ENCODE assay signal across 25 cellular contexts in the genomic region with DNA sequence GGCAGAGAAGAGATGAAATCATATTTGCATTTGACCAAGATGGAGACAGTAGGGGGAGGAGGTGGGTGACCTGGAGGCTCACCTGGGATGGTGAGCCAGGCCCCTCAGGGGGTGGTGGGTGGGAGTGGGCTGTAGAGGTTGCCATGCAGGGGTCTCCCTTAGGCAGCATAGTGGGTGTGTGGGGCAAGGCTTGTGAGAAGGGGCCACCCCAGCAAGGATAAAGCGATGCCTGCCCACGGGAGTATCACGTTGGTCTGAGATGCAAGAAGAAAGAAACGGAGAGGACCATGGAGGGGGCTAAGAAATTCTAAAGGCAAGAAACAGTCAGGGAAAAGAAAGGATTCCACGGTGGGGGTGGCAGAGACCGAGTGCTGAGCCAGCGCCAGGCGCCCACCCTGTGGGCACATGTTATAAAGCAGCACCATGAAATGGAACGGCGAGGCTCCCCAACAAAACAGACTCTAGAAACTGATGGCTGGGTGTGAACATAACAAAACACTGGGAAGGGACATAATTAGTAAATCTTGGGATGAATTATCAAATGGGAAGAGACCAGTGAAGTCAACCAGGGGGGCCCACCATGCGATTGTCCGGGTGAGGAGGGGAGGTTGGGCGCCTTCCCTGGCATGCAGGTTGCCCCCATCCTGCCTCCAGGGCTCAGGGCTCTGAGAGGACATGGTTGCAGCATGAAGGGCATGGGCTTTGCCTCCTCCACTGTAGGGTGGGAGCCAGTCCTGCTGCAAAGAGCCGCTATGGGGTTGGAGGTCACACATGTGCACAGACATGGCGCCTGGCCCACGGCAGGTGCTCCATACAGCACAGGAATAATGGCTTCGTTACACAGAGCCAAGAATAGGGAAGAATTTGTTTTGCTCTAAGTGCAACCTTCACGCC. TPM values are rescaled to one million over a fixed set of nuclear protein-coding genes. Genes with fewer than 3 reads are reported as not detected.
DNase-seq lines count a peak whose midpoint lies in the region; ATAC-seq, FAIRE-seq and TF ChIP-seq lines count a peak whose summit lies in the region.
"Had no signal": no experiment of that assay in that cellular context is flagged by ENCODE, and none has a peak within 500 bp of the region (broad histone marks: within the 10 kb centered on the region; RNA-seq: fewer than 3 reads in every experiment).

No MANE protein-coding gene starts in this region.

- intact Hi-C loops in natural killer cell (cut with micrococcal nuclease) = no loop called here
- intact Hi-C loops in K562 (cut with micrococcal nuclease) = no loop called here

- H3K4ac ChIP-seq in neuronal stem cell (ENCODE audit: low read length) = no peak overlapping the region

- no peak for TF ChIP-seq EP300 in K562 (IDR thresholded peaks at IDR 0.05; ENCODE audit: low read length)

- TF ChIP-seq RAD21 in K562 (CRISPR knock-in tag; conservative IDR thresholded peaks at IDR 0.05 in 1 of 2, IDR thresholded peaks at IDR 0.05 in 1 of 2) = no peak

- H3K27ac Mint-ChIP-seq in natural killer cell treated with Interleukin-12 subunit alpha and Interleukin-12 subunit beta and Interleukin-15 and Interleukin-18, amount 100 ng/mL, for 72 hours = no peak overlapping the region
- H3K27ac Mint-ChIP-seq in natural killer cell = no peak overlapping the region
- H3K27ac Mint-ChIP-seq: activated CD8-positive, alpha-beta T cell treated with anti-CD3 and anti-CD28 coated beads for 36 hours; naive thymus-derived CD4-positive, alpha-beta T cell; T-helper 1 cell treated with Interleukin-12 subunit alpha and Interleukin-12 subunit beta and Interleukin-4 antibody, amounts not matched to agents 30 μg/mL and 1 μg/mL, for 36 hours had no signal

- no peak overlapping the region for H3K9ac ChIP-seq in K562 (ENCODE audit: insufficient read depth in 1 of 2, low read depth in 2 of 2, low read length in 2 of 2)
- no peak overlapping the region for H3K9ac ChIP-seq in neuronal stem cell (ENCODE audit: low read depth, low read length, poor library complexity)
- H3K9ac ChIP-seq: GM23248, SK-N-SH had no signal

- H2AK5ac ChIP-seq in neuronal stem cell (ENCODE audit: low read depth, low read length) = peak overlapping the region; percentile 73

- H2BK120ac ChIP-seq in neuronal stem cell (ENCODE audit: low read depth, low read length) = no peak overlapping the region

- no peak overlapping the region for H3K27ac ChIP-seq in K562 (ENCODE audit: extremely low read depth, low read depth, low read length)
- H3K27ac ChIP-seq in neuronal stem cell (replicated peaks; ENCODE audit: low read length) = no peak overlapping the region
- H3K27ac ChIP-seq: GM23248, ovary had no signal

- H3K36me3 ChIP-seq in K562 (ENCODE audit: control insufficient read depth, insufficient read depth, low read length) (no peaks in the 10 kb centered on the region), neuronal stem cell (replicated peaks in 1 of 2; ENCODE audit: control insufficient read depth in 2 of 2, insufficient read depth in 2 of 2, low read length in 2 of 2) (no peaks in the 10 kb centered on the region)
- H3K36me3 ChIP-seq: ovary had no signal

- H3K4me1 ChIP-seq in K562 (replicated peaks in 1 of 2; ENCODE audit: control insufficient read depth in 2 of 2, insufficient read depth in 2 of 2, low read length in 2 of 2) (peaks cover 0 to 4% of the 10 kb centered on the region in 2 experiments; a peak in 2 of 5 replicates), neuronal stem cell (ENCODE audit: control insufficient read depth in 2 of 2, insufficient read depth in 1 of 2, low read depth in 1 of 2, low read length in 2 of 2) (peaks cover 12 to 25% of the 10 kb centered on the region in 2 donors)

- peak overlapping the region; percentile 57 for H3K23ac ChIP-seq in neuronal stem cell (ENCODE audit: low read depth, low read length, poor library complexity)

- H3K27me3 ChIP-seq in K562 (ENCODE audit: control insufficient read depth in 2 of 2, insufficient read depth in 2 of 2, low read length in 2 of 2) = peaks cover 50 to 86% of the 10 kb centered on the region in 2 experiments
- no peaks in the 10 kb centered on the region for H3K27me3 ChIP-seq in neuronal stem cell (ENCODE audit: control insufficient read depth in 3 of 3, insufficient read depth in 3 of 3, low read depth in 1 of 3, low read length in 3 of 3)
- H3K27me3 ChIP-seq: ovary had no signal

- ATAC-seq in natural killer cell treated with Interleukin-12 subunit alpha and Interleukin-12 subunit beta and Interleukin-15 and Interleukin-18, amount 100 ng/mL, for 72 hours = no peak
- ATAC-seq in natural killer cell (no peak), K562 (no peak), HG02571 (IDR thresholded peaks at IDR 0.05; ENCODE audit: unreplicated experiment) (no peak), GM18867 (IDR thresholded peaks at IDR 0.05; ENCODE audit: unreplicated experiment) (no peak)
- ATAC-seq: activated CD8-positive, alpha-beta T cell treated with anti-CD3 and anti-CD28 coated beads for 36 hours; activated T-cell treated with anti-CD3 and anti-CD28 coated beads, Interleukin-2, amount 50 U/mL, for 4 hours; naive thymus-derived CD4-positive, alpha-beta T cell had no signal

- H3K36me3 Mint-ChIP-seq in natural killer cell treated with Interleukin-12 subunit alpha and Interleukin-12 subunit beta and Interleukin-15 and Interleukin-18, amount 100 ng/mL, for 72 hours = no peaks in the 10 kb centered on the region
- no peaks in the 10 kb centered on the region for H3K36me3 Mint-ChIP-seq in natural killer cell
- H3K36me3 Mint-ChIP-seq: CD4-positive, CD25-positive, alpha-beta regulatory T cell; naive thymus-derived CD4-positive, alpha-beta T cell had no signal

- peaks cover 0 to 13% of the 10 kb centered on the region in 2 donors for H3K27me3 Mint-ChIP-seq in natural killer cell treated with Interleukin-12 subunit alpha and Interleukin-12 subunit beta and Interleukin-15 and Interleukin-18, amount 100 ng/mL, for 72 hours
- H3K27me3 Mint-ChIP-seq in natural killer cell (ENCODE audit: low read depth in 2 of 2) = peaks cover 12 to 16% of the 10 kb centered on the region in 2 donors

- H3K4me1 Mint-ChIP-seq in natural killer cell treated with Interleukin-12 subunit alpha and Interleukin-12 subunit beta and Interleukin-15 and Interleukin-18, amount 100 ng/mL, for 72 hours (ENCODE audit: low read depth in 2 of 2) = no peaks in the 10 kb centered on the region
- no peaks in the 10 kb centered on the region for H3K4me1 Mint-ChIP-seq in natural killer cell

- H3K9me3 ChIP-seq in K562 (replicated peaks; ENCODE audit: control insufficient read depth, insufficient read depth, low read depth, low read length) (no peaks in the 10 kb centered on the region), neuronal stem cell (replicated peaks in 1 of 2; ENCODE audit: control insufficient read depth in 2 of 2, insufficient read depth in 1 of 2, low read depth in 1 of 2, low read length in 2 of 2) (no peaks in the 10 kb centered on the region)
- H3K9me3 ChIP-seq: ovary, SK-N-SH had no signal

- peak overlapping the region; percentile 63 for H2BK12ac ChIP-seq in neuronal stem cell (ENCODE audit: low read length)

- no peak overlapping the region for H3K4me3 Mint-ChIP-seq in natural killer cell treated with Interleukin-12 subunit alpha and Interleukin-12 subunit beta and Interleukin-15 and Interleukin-18, amount 100 ng/mL, for 72 hours
- H3K4me3 Mint-ChIP-seq in natural killer cell = no peak overlapping the region
- H3K4me3 Mint-ChIP-seq: activated CD8-positive, alpha-beta T cell treated with anti-CD3 and anti-CD28 coated beads for 36 hours; activated T-cell treated with anti-CD3 and anti-CD28 coated beads, Interleukin-2, amount 50 U/mL, for 4 hours; naive thymus-derived CD4-positive, alpha-beta T cell; T-helper 1 cell treated with Interleukin-12 subunit alpha and Interleukin-12 subunit beta and Interleukin-4 antibody, amounts not matched to agents 30 μg/mL and 1 μg/mL, for 36 hours had no signal

- H3K4me3 ChIP-seq in K562 (no peak overlapping the region), neuronal stem cell (ENCODE audit: low read length in 2 of 2) (no peak overlapping the region)
- H3K4me3 ChIP-seq: GM12878, GM23248, ovary had no signal

- H3K79me1 ChIP-seq in neuronal stem cell (ENCODE audit: low read depth, low read length) = no peaks in the 10 kb centered on the region

- CTCF ChIA-PET in K562 (lab: Yijun Ruan, JAX; ENCODE audit: low intra/inter-chr PET ratio) = no interaction called here

- H4K91ac ChIP-seq in neuronal stem cell (ENCODE audit: low read depth, low read length, poor library complexity) = no peak overlapping the region

- TF ChIP-seq CTCF in natural killer cell (IDR thresholded peaks at IDR 0.05) (no peak), K562 (IDR thresholded peaks at IDR 0.05 in 2 of 3, conservative IDR thresholded peaks at IDR 0.05 in 1 of 3; ENCODE audit: insufficient read depth in 2 of 3, low read depth in 1 of 3, low read length in 3 of 3) (no peak), GM10266 (IDR thresholded peaks at IDR 0.05; ENCODE audit: control insufficient read depth, insufficient read depth, low read depth, missing control alignments) (no peak)

- H3K9me1 ChIP-seq in K562 (ENCODE audit: control insufficient read depth, insufficient read depth, low read length) = no peaks in the 10 kb centered on the region

- POLR2A ChIA-PET in K562 (lab: Yijun Ruan, JAX) = no interaction called here

- FAIRE-seq in K562 (lab: Jason Lieb, UNC) = no peak
- FAIRE-seq: endothelial cell of umbilical vein, GM12878, TTC549 had no signal

- no peaks in the 10 kb centered on the region for H3K9me3 Mint-ChIP-seq in natural killer cell treated with Interleukin-12 subunit alpha and Interleukin-12 subunit beta and Interleukin-15 and Interleukin-18, amount 100 ng/mL, for 72 hours
- no peaks in the 10 kb centered on the region for H3K9me3 Mint-ChIP-seq in natural killer cell
- H3K9me3 Mint-ChIP-seq: activated CD8-positive, alpha-beta T cell treated with anti-CD3 and anti-CD28 coated beads for 36 hours; activated T-cell treated with anti-CD3 and anti-CD28 coated beads, Interleukin-2, amount 50 U/mL, for 4 hours; T-helper 1 cell treated with Interleukin-12 subunit alpha and Interleukin-12 subunit beta and Interleukin-4 antibody, amounts not matched to agents 30 μg/mL and 1 μg/mL, for 36 hours had no signal

- BruUV-seq in K562 (replicated peaks; lab: Mats Ljungman, UMichigan) = no TSS peak

- peak overlapping the region; percentile 77 for H3K18ac ChIP-seq in neuronal stem cell (ENCODE audit: low read length)

- H3K14ac ChIP-seq in neuronal stem cell (ENCODE audit: low read length) = no peak overlapping the region

- H3K4me2 ChIP-seq in K562 (ENCODE audit: insufficient read depth, low read length) = no peak overlapping the region
- H3K4me2 ChIP-seq in neuronal stem cell (ENCODE audit: insufficient read depth, low read length, poor library complexity, severe bottlenecking) = no peak overlapping the region
- H3K4me2 ChIP-seq: SK-N-SH had no signal

- H2AFZ ChIP-seq in K562 (ENCODE audit: low read depth, low read length) = no peak overlapping the region
- no peak overlapping the region for H2AFZ ChIP-seq in neuronal stem cell (ENCODE audit: low read length)
- H2AFZ ChIP-seq: GM23248 had no signal

- peak; percentile 45 for DNase-seq in natural killer cell treated with Interleukin-12 subunit alpha and Interleukin-12 subunit beta and Interleukin-15 and Interleukin-18, amount 100 ng/mL, for 72 hours (ENCODE audit: low spot score)
- DNase-seq in natural killer cell = no peak
- DNase-seq in K562 (ENCODE audit: extremely low read depth in 1 of 4, low spot score in 3 of 4) = no peak
- DNase-seq in neuronal stem cell (ENCODE audit: low spot score) = no peak
- DNase-seq in NCI-H524 treated with DMSO at 0.1 percent for 48 hours (lab: John Stamatoyannopoulos, UW) = no peak
- DNase-seq in GM10266 (ENCODE audit: extremely low spot score) = no peak
- DNase-seq: activated CD4-positive, CD25-positive, alpha-beta regulatory T cell treated with anti-CD3 and anti-CD28 coated beads, Interleukin-2, amount 50 U/mL, for 72 hours; activated CD8-positive, alpha-beta T cell treated with anti-CD3 and anti-CD28 coated beads for 36 hours; activated naive CD4-positive, alpha-beta T cell; activated T-cell treated with anti-CD3 and anti-CD28 coated beads, Interleukin-2, amount 50 U/mL, for 4 hours; CD4-positive, CD25-positive, alpha-beta regulatory T cell; cerebellar nuclear complex; midbrain; naive thymus-derived CD4-positive, alpha-beta T cell; NCI-H187; SK-N-SH; stimulated activated CD4-positive, alpha-beta T cell treated with anti-CD3 and anti-CD28 coated beads, Interleukin-2, amount 100 ng/mL, for 48 hours had no signal

- no peak overlapping the region for H2BK5ac ChIP-seq in neuronal stem cell (ENCODE audit: low read length)

- no peak for TF ChIP-seq POLR2A in K562 (conservative IDR thresholded peaks at IDR 0.05)

- in situ Hi-C loops in K562 (cut with MboI) = no loop called here

- H2BK15ac ChIP-seq in neuronal stem cell (ENCODE audit: low read length) = no peak overlapping the region

- H4K8ac ChIP-seq in neuronal stem cell (ENCODE audit: low read depth, low read length) = no peak overlapping the region

- no peaks in the 10 kb centered on the region for H4K20me1 ChIP-seq in K562 (replicated peaks; ENCODE audit: control insufficient read depth, insufficient read depth, low read length)

- 11% methylated on average over 18 of the region's 18 CpGs for WGBS in K562 (ENCODE audit: insufficient coverage, low coverage, missing lambda C conversion rate)
- WGBS in neuronal stem cell (ENCODE audit: extremely low coverage in 2 of 2, insufficient read length in 2 of 2, insufficient replicate concordance in 1 of 2), 2 donors = no CpG with 5 or more reads among the region's 18 CpGs

- H3K79me2 ChIP-seq in K562 (ENCODE audit: control insufficient read depth, insufficient read depth, low read length) = no peaks in the 10 kb centered on the region

RNA-seq across cellular contexts. Expression of a gene that starts 11.9 kb away (rescaled TPM):
- total RNA-seq in natural killer cell treated with Interleukin-12 subunit alpha and Interleukin-12 subunit beta and Interleukin-15 and Interleukin-18, amount 100 ng/mL, for 72 hours = 1 to 10 TPM; 1.4 to 2.2 TPM
- total RNA-seq in natural killer cell (10 to 100 TPM in 1 of 3 donors, 1 to 10 TPM in 2; 2.1 to 10.1 (median 8.9) TPM), K562 (2014; rRNA removed) (15.1 and 20.2 TPM in 2 replicates), K562 (2014; rRNA removed; fragmentation: Illumina TruSeq; extraction: Trizol) (11.6 and 12.1 TPM in 2 replicates), K562 (2015; rRNA removed; fragmentation: Illumina TruSeq; extraction: Trizol) (14.0 and 14.5 TPM in 2 replicates), K562 (2021) (19.0 and 19.6 TPM in 2 replicates)
- total RNA-seq in K562 (2011; cell fraction: chromatin; rRNA removed; ENCODE audit: low replicate concordance) = 87.1 and 96.1 TPM in 2 replicates
- 67.0 and 72.4 TPM in 2 replicates for total RNA-seq in K562 (2011; cell fraction: nucleolus; rRNA removed)
- total RNA-seq in K562 (2011; cell fraction: nucleoplasm; rRNA removed) = 71.8 and 78.2 TPM in 2 replicates
- polyA plus RNA-seq in K562 (2011; rRNA removed) (21.6 and 27.5 TPM in 2 replicates), K562 (2014; fragmentation: Illumina TruSeq; extraction: Trizol) (9.1 and 10.9 TPM in 2 replicates), K562 (2014; fragmentation: Nextera tagmentation; extraction: Ambion mirVana) (1 to 10 TPM; 1.3 to 1.6 TPM), K562 (2014; rRNA removed) (9.5 and 13.5 TPM in 2 replicates)
- polyA plus RNA-seq in K562 (2011; cell fraction: cytosol; rRNA removed) = 17.1 and 20.0 TPM in 2 replicates
- polyA plus RNA-seq in K562 (2011; cell fraction: nucleus; rRNA removed) = 40.5 and 46.1 TPM in 2 replicates
- polyA plus RNA-seq in K562 (2012) = 8.5 and 9.7 TPM in 2 replicates
- polyA minus RNA-seq in K562 (2011; rRNA and poly(A)+ RNA removed) = 40.3 and 41.0 TPM in 2 replicates
- 23.2 and 27.7 TPM in 2 replicates for polyA minus RNA-seq in K562 (2011; cell fraction: cytosol; rRNA and poly(A)+ RNA removed)
- polyA minus RNA-seq in K562 (2011; cell fraction: nucleus; rRNA and poly(A)+ RNA removed) = 31.8 and 44.2 TPM in 2 replicates
- polyA plus RNA-seq in neuronal stem cell (2013, experiment 1 of 2) = 9.9 TPM
- polyA plus RNA-seq in neuronal stem cell (2013, experiment 2 of 2) = 10.7 TPM

RNA-seq across cellular contexts. Expression of a gene that starts 44.5 kb away (rescaled TPM):
- 10 to 100 TPM; 13.0 to 20.4 TPM for total RNA-seq in natural killer cell treated with Interleukin-12 subunit alpha and Interleukin-12 subunit beta and Interleukin-15 and Interleukin-18, amount 100 ng/mL, for 72 hours
- total RNA-seq in natural killer cell = 100 to 1,000 TPM in 2 of 3 donors, 10 to 100 TPM in 1; 78.2 to 113 (median 100) TPM
- 6.9 and 28.9 TPM in 2 replicates for total RNA-seq in K562 (2011; cell fraction: chromatin; rRNA removed; ENCODE audit: low replicate concordance)
- total RNA-seq in K562 (2011; cell fraction: nucleolus; rRNA removed) = 8.2 and 9.7 TPM in 2 replicates
- total RNA-seq in K562 (2011; cell fraction: nucleoplasm; rRNA removed) = 12.2 and 13.4 TPM in 2 replicates
- 7.4 and 8.6 TPM in 2 replicates for total RNA-seq in K562 (2014; rRNA removed)
- 10.7 and 10.8 TPM in 2 replicates for total RNA-seq in K562 (2014; rRNA removed; fragmentation: Illumina TruSeq; extraction: Trizol)
- 10.4 and 10.7 TPM in 2 replicates for total RNA-seq in K562 (2015; rRNA removed; fragmentation: Illumina TruSeq; extraction: Trizol)
- total RNA-seq in K562 (2021) = 15.2 and 16.2 TPM in 2 replicates
- 8.7 and 10.7 TPM in 2 replicates for polyA plus RNA-seq in K562 (2011; rRNA removed)
- polyA plus RNA-seq in K562 (2011; cell fraction: cytosol; rRNA removed) = 4.6 and 5.2 TPM in 2 replicates
- polyA plus RNA-seq in K562 (2011; cell fraction: nucleus; rRNA removed) = 19.4 and 20.3 TPM in 2 replicates
- polyA plus RNA-seq in K562 (2012) = 5.3 and 6.4 TPM in 2 replicates
- polyA plus RNA-seq in K562 (2014; fragmentation: Illumina TruSeq; extraction: Trizol) = 8.4 and 11.4 TPM in 2 replicates
- 1 to 10 TPM; 2.2 to 2.6 TPM for polyA plus RNA-seq in K562 (2014; fragmentation: Nextera tagmentation; extraction: Ambion mirVana)
- polyA plus RNA-seq in K562 (2014; rRNA removed) = 3.8 and 5.6 TPM in 2 replicates
- polyA minus RNA-seq in K562 (2011; rRNA and poly(A)+ RNA removed) = 11.7 and 16.7 TPM in 2 replicates
- polyA minus RNA-seq in K562 (2011; cell fraction: cytosol; rRNA and poly(A)+ RNA removed) = 8.9 and 15.2 TPM in 2 replicates
- 9.0 and 19.4 TPM in 2 replicates for polyA minus RNA-seq in K562 (2011; cell fraction: nucleus; rRNA and poly(A)+ RNA removed)
- polyA plus RNA-seq in neuronal stem cell (2013, experiment 1 of 2) = 11.2 TPM
- 11.2 TPM for polyA plus RNA-seq in neuronal stem cell (2013, experiment 2 of 2)
